28 cellular contexts compared by ENCODE assay signal in genomic region chr3:6112546-6112945, GRCh38.
"Had no signal": no experiment of that assay in that cellular context is flagged by ENCODE, and none has a peak within 500 bp of the region (broad histone marks: within the 10 kb centered on the region; RNA-seq: fewer than 3 reads in every experiment).

No MANE protein-coding gene starts in this region.

- H3K4me3 Mint-ChIP-seq: stimulated activated effector memory CD8-positive, alpha-beta T cell treated with anti-CD3 and anti-CD28 coated beads, Interleukin-12 subunit alpha, Interleukin-12 subunit beta, amount 100 ng/mL, for 72 hours; stimulated activated memory B cell treated with anti-CD40 and anti-IgM and Interleukin-4, amounts not matched to agents 10 μg/mL and 1 μg/mL and 100 μg/mL, for 72 hours; stimulated activated naive B cell treated with anti-CD40 and anti-IgM and Interleukin-4, amounts not matched to agents 10 μg/mL and 1 μg/mL and 100 μg/mL, for 72 hours; stimulated activated naive CD8-positive, alpha-beta T cell treated with anti-CD3 and anti-CD28 coated beads, Interleukin-15, amount 100 ng/mL, for 72 hours; stimulated activated naive CD8-positive, alpha-beta T cell treated with anti-CD3 and anti-CD28 coated beads, Interleukin-15, Interleukin-2, amounts not matched to agents 100 ng/mL and 50 ng/mL, for 24 hours; type B pancreatic cell had no signal

- ATAC-seq: stimulated activated effector memory CD8-positive, alpha-beta T cell treated with anti-CD3 and anti-CD28 coated beads, Interleukin-12 subunit alpha, Interleukin-12 subunit beta, amount 100 ng/mL, for 72 hours; stimulated activated memory B cell treated with anti-CD40 and anti-IgM and Interleukin-4, amounts not matched to agents 10 μg/mL and 1 μg/mL and 100 μg/mL, for 72 hours; stimulated activated naive B cell treated with anti-CD40 and anti-IgM and Interleukin-4, amounts not matched to agents 10 μg/mL and 1 μg/mL and 100 μg/mL, for 72 hours; stimulated activated naive CD8-positive, alpha-beta T cell treated with anti-CD3 and anti-CD28 coated beads, Interleukin-15, amount 100 ng/mL, for 72 hours; stimulated activated naive CD8-positive, alpha-beta T cell treated with anti-CD3 and anti-CD28 coated beads, Interleukin-15, Interleukin-2, amounts not matched to agents 100 U/mL and 50 U/mL, for 24 hours; upper lobe of right lung had no signal

- H3K9me3 ChIP-seq: stomach, suprapubic skin, testis, thoracic aorta, thyroid gland, tibial artery, tibial nerve, transverse colon, upper lobe of left lung, upper lobe of right lung, uterus, vagina had no signal

- H3K27me3 Mint-ChIP-seq: stimulated activated naive B cell treated with anti-CD40 and anti-IgM and Interleukin-4, amounts not matched to agents 10 μg/mL and 1 μg/mL and 100 μg/mL, for 72 hours; stimulated activated naive CD8-positive, alpha-beta T cell treated with anti-CD3 and anti-CD28 coated beads, Interleukin-15, amount 100 ng/mL, for 72 hours; stimulated activated naive CD8-positive, alpha-beta T cell treated with anti-CD3 and anti-CD28 coated beads, Interleukin-15, Interleukin-2, amounts not matched to agents 100 ng/mL and 50 ng/mL, for 24 hours; type B pancreatic cell had no signal

- H3K36me3 Mint-ChIP-seq: stimulated activated effector memory CD8-positive, alpha-beta T cell treated with anti-CD3 and anti-CD28 coated beads, Interleukin-12 subunit alpha, Interleukin-12 subunit beta, amount 100 ng/mL, for 72 hours; stimulated activated memory B cell treated with anti-CD40 and anti-IgM and Interleukin-4, amounts not matched to agents 10 μg/mL and 1 μg/mL and 100 μg/mL, for 72 hours; stimulated activated naive B cell treated with anti-CD40 and anti-IgM and Interleukin-4, amounts not matched to agents 10 μg/mL and 1 μg/mL and 100 μg/mL, for 72 hours; type B pancreatic cell had no signal

- H3K9me3 Mint-ChIP-seq: stimulated activated memory B cell treated with anti-CD40 and anti-IgM and Interleukin-4, amounts not matched to agents 10 μg/mL and 1 μg/mL and 100 μg/mL, for 72 hours; type B pancreatic cell had no signal

- H3K4me1 ChIP-seq: suprapubic skin, testis, thyroid gland, tibial artery, tibial nerve, transverse colon, upper lobe of left lung, upper lobe of right lung, uterus, vagina had no signal

- H3K4me3 ChIP-seq: stomach, suprapubic skin, testis, thoracic aorta, thyroid gland, tibial artery, tibial nerve, transverse colon, upper lobe of left lung, upper lobe of right lung, uterus, vagina had no signal

- H3K27ac Mint-ChIP-seq: stimulated activated effector memory CD8-positive, alpha-beta T cell treated with anti-CD3 and anti-CD28 coated beads, Interleukin-12 subunit alpha, Interleukin-12 subunit beta, amount 100 ng/mL, for 72 hours; stimulated activated memory B cell treated with anti-CD40 and anti-IgM and Interleukin-4, amounts not matched to agents 10 μg/mL and 1 μg/mL and 100 μg/mL, for 72 hours; stimulated activated naive B cell treated with anti-CD40 and anti-IgM and Interleukin-4, amounts not matched to agents 10 μg/mL and 1 μg/mL and 100 μg/mL, for 72 hours; stimulated activated naive CD8-positive, alpha-beta T cell treated with anti-CD3 and anti-CD28 coated beads, Interleukin-15, amount 100 ng/mL, for 72 hours; stimulated activated naive CD8-positive, alpha-beta T cell treated with anti-CD3 and anti-CD28 coated beads, Interleukin-15, Interleukin-2, amounts not matched to agents 100 ng/mL and 50 ng/mL, for 24 hours; type B pancreatic cell had no signal

- H3K36me3 ChIP-seq: stomach, suprapubic skin, thoracic aorta, thyroid gland, tibial artery, tibial nerve, transverse colon, upper lobe of left lung, upper lobe of right lung, uterus, vagina had no signal

- H3K27me3 ChIP-seq: stomach, suprapubic skin, testis, thyroid gland, tibial artery, tibial nerve, transverse colon, upper lobe of left lung, upper lobe of right lung, uterus, vagina had no signal

- H3K4me1 Mint-ChIP-seq: stimulated activated effector memory CD8-positive, alpha-beta T cell treated with anti-CD3 and anti-CD28 coated beads, Interleukin-12 subunit alpha, Interleukin-12 subunit beta, amount 100 ng/mL, for 72 hours; stimulated activated memory B cell treated with anti-CD40 and anti-IgM and Interleukin-4, amounts not matched to agents 10 μg/mL and 1 μg/mL and 100 μg/mL, for 72 hours; stimulated activated naive B cell treated with anti-CD40 and anti-IgM and Interleukin-4, amounts not matched to agents 10 μg/mL and 1 μg/mL and 100 μg/mL, for 72 hours; stimulated activated naive CD8-positive, alpha-beta T cell treated with anti-CD3 and anti-CD28 coated beads, Interleukin-15, amount 100 ng/mL, for 72 hours had no signal

- H3K27ac ChIP-seq: stomach, suprapubic skin, testis, thoracic aorta, thyroid gland, tibial artery, tibial nerve, transverse colon, upper lobe of left lung, upper lobe of right lung, uterus, vagina had no signal

- DNase-seq: stimulated activated CD4-positive, alpha-beta T cell treated with anti-CD3 and anti-CD28 coated beads, Interleukin-2, amount 100 ng/mL, for 48 hours; stimulated activated CD4-positive, alpha-beta T cell treated with anti-CD3 and anti-CD28 coated beads, Interleukin-4, amount 100 ng/mL, for 1 hour; stimulated activated CD4-positive, alpha-beta T cell treated with anti-CD3 and anti-CD28 coated beads, Interleukin-4, amount 100 ng/mL, for 24 hours; stimulated activated CD4-positive, alpha-beta T cell treated with anti-CD3 and anti-CD28 coated beads, Interleukin-4, amount 100 ng/mL, for 4 hours; stimulated activated CD8-positive, alpha-beta memory T cell treated with anti-CD3 and anti-CD28 coated beads, Interleukin-4, amount 100 ng/mL, for 48 hours; stimulated activated naive B cell treated with anti-CD40 and anti-IgM and Interleukin-4, amounts not matched to agents 10 μg/mL and 1 μg/mL and 100 μg/mL, for 72 hours; stimulated activated naive CD4-positive, alpha-beta T cell; stimulated activated naive CD4-positive, alpha-beta T cell treated with Interleukin-2 at 50 U/mL for 16 hours; stimulated activated naive CD8-positive, alpha-beta T cell treated with anti-CD3 and anti-CD28 coated beads, Interleukin-15, amount 100 ng/mL, for 72 hours; stimulated activated naive CD8-positive, alpha-beta T cell treated with anti-CD3 and anti-CD28 coated beads, Interleukin-15, Interleukin-2, amounts not matched to agents 100 U/mL and 50 U/mL, for 24 hours; stomach; substantia nigra; testis; thyroid gland; tibial artery; transverse colon; trophoblast cell; upper lobe of left lung; upper lobe of right lung; uterus had no signal
